ENCODE assay signal across 1 cellular context in the genomic region with DNA sequence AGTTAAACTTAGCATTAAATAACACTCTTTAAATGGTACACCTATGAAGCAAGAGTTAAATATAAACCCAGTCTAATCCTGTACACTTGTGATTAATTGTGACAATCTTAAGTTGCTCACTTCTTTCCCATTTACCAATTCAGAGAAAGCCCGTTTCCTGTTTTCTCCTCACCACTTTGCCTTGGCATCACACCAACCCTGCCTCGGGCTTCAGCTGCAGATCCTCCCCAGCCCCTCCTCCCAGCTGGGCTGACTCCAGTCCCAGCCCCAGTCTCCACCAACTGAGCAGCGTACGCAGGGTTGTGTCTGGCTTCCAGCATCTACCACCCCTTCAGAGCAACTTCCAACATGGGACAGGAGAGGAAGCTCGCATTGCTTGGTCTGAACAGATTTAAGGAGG.
TF ChIP-seq lines count a peak whose summit lies in the region.

No MANE protein-coding gene starts in this region.

TF ChIP-seq in HepG2, 621 proteins besides CTCF, POLR2A, EP300 and RAD21:
- no peak for TF ChIP-seq MAFG (CRISPR knock-in tag; IDR thresholded peaks at IDR 0.05)
- no peak for TF ChIP-seq EHMT2 (IDR thresholded peaks at IDR 0.05; ENCODE audit: borderline replicate concordance, low read depth, low read length)
- TF ChIP-seq ZNF224 (CRISPR knock-in tag; IDR thresholded peaks at IDR 0.05), result no peak
- TF ChIP-seq, protein P1, sequence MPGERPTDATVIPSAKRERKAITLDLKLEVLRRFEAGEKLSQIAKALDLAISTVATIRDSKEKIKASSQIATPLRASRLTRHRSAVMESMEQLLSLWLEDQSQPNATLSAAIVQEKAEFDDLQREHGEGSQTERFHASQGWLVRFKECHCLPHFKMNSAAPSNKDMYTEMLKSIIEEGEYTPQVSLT (CRISPR knock-in tag; IDR thresholded peaks at IDR 0.05; ENCODE audit: borderline replicate concordance, low read depth), result no peak
- TF ChIP-seq ZNF430 (CRISPR knock-in tag; IDR thresholded peaks at IDR 0.05), result no peak
- no peak for TF ChIP-seq CHCHD3 (CRISPR knock-in tag; IDR thresholded peaks at IDR 0.05)
- TF ChIP-seq ZFP36L2 (CRISPR knock-in tag; IDR thresholded peaks at IDR 0.05), result no peak
- TF ChIP-seq KLF11 (CRISPR knock-in tag; IDR thresholded peaks at IDR 0.05), result no peak
- TF ChIP-seq ELF1 (CRISPR knock-in tag; IDR thresholded peaks at IDR 0.05), result no peak
- TF ChIP-seq ZNF780A (CRISPR knock-in tag; IDR thresholded peaks at IDR 0.05), result no peak
